ENCODE assay signal across 8 cellular contexts in genomic region chrX:153226344-153227190, GRCh38. TPM values are rescaled to one million over a fixed set of nuclear protein-coding genes. Genes with fewer than 3 reads are reported as not detected.
A peak's percentile ranks its signal among the peaks of the same experiment; 100 is the strongest.
DNase-seq lines count a peak whose midpoint lies in the region; ATAC-seq and TF ChIP-seq lines count a peak whose summit lies in the region.

No MANE protein-coding gene starts in this region.

- H3K4me1 Mint-ChIP-seq in type B pancreatic cell (ENCODE audit: unreplicated experiment): no peaks in the 10 kb centered on the region

- no peak overlapping the region for H3K9ac ChIP-seq in iPS-15b (ENCODE audit: low read depth, low read length)

- TF ChIP-seq CTCF in type B pancreatic cell (conservative IDR thresholded peaks at IDR 0.05): no peak

- H3K27ac Mint-ChIP-seq in activated naive CD4-positive, alpha-beta T cell treated with anti-CD3 and anti-CD28 coated beads, Interleukin-2, amount 50 U/mL, for 72 hours: no peak overlapping the region
- peak overlapping the region; percentile 95 for H3K27ac Mint-ChIP-seq in type B pancreatic cell

- no peaks in the 10 kb centered on the region for H3K27me3 ChIP-seq in iPS-15b (ENCODE audit: control insufficient read depth, insufficient read depth, low read length)

- H3K4me1 ChIP-seq in iPS-15b (ENCODE audit: control insufficient read depth, insufficient read depth, low read length): no peaks in the 10 kb centered on the region

- H3K9me3 Mint-ChIP-seq in activated naive CD4-positive, alpha-beta T cell treated with anti-CD3 and anti-CD28 coated beads, Interleukin-2, amount 50 U/mL, for 72 hours: no peaks in the 10 kb centered on the region
- no peaks in the 10 kb centered on the region for H3K9me3 Mint-ChIP-seq in type B pancreatic cell

- ATAC-seq in activated naive CD4-positive, alpha-beta T cell treated with anti-CD3 and anti-CD28 coated beads, Interleukin-2, amount 50 U/mL, for 72 hours: peak; percentile 48 to 77
- ATAC-seq in HG02852 (IDR thresholded peaks at IDR 0.05; ENCODE audit: unreplicated experiment) (no peak), GM18498 (IDR thresholded peaks at IDR 0.05; ENCODE audit: unreplicated experiment) (no peak), HG03571 (IDR thresholded peaks at IDR 0.05; ENCODE audit: unreplicated experiment) (no peak)

- no peaks in the 10 kb centered on the region for H3K27me3 Mint-ChIP-seq in type B pancreatic cell

- no peaks in the 10 kb centered on the region for H3K9me3 ChIP-seq in iPS-15b (ENCODE audit: control insufficient read depth, insufficient read depth, low read length)

- peak overlapping the region; percentile 66 for H3K4me3 Mint-ChIP-seq in type B pancreatic cell

- peak overlapping the region; percentile 50 for H3K4me3 ChIP-seq in iPS-15b (ENCODE audit: low read depth, low read length)

- H3K36me3 Mint-ChIP-seq in activated naive CD4-positive, alpha-beta T cell treated with anti-CD3 and anti-CD28 coated beads, Interleukin-2, amount 50 U/mL, for 72 hours: no peaks in the 10 kb centered on the region
- H3K36me3 Mint-ChIP-seq in type B pancreatic cell: no peaks in the 10 kb centered on the region

- H3K36me3 ChIP-seq in iPS-15b (ENCODE audit: control insufficient read depth, insufficient read depth, low read length): no peaks in the 10 kb centered on the region

- no peak for DNase-seq in activated naive CD4-positive, alpha-beta T cell treated with anti-CD3 and anti-CD28 coated beads, Interleukin-2, amount 50 U/mL, for 72 hours (ENCODE audit: low spot score in 2 of 2)
- no peak for DNase-seq in activated naive CD4-positive, alpha-beta T cell treated with Interleukin-2 at 50 U/mL for 16 hours
- DNase-seq in SW480 (ENCODE audit: low spot score): peak; percentile 91
- DNase-seq in type B pancreatic cell (ENCODE audit: extremely low spot score, unreplicated experiment): peak; percentile 67

RNA-seq across cellular contexts. Expression of gene MAGEA1, which starts 47.5 kb away (rescaled TPM):
- not detected for total RNA-seq in activated naive CD4-positive, alpha-beta T cell treated with anti-CD3 and anti-CD28 coated beads, Interleukin-2, amount 50 U/mL, for 72 hours
- not detected in 2 replicates for total RNA-seq in type B pancreatic cell (ENCODE audit: low replicate concordance)

Comparison
In these comparisons a context has a peak if more than half of its experiments do, and no peak if none do; other contexts are left out.
1. ATAC-seq: peak in activated naive CD4-positive, alpha-beta T cell treated with anti-CD3 and anti-CD28 coated beads, Interleukin-2, amount 50 U/mL, for 72 hours (2 of 2); none in HG02852 (single experiment), GM18498 (single experiment) and HG03571 (single experiment).
2. DNase-seq: peak in SW480 (single experiment) and type B pancreatic cell (single experiment); none in activated naive CD4-positive, alpha-beta T cell treated with anti-CD3 and anti-CD28 coated beads, Interleukin-2, amount 50 U/mL, for 72 hours (0 of 2) and activated naive CD4-positive, alpha-beta T cell treated with Interleukin-2 at 50 U/mL for 16 hours (single experiment).